ENCODE assay signal across 10 cellular contexts in the genomic region with DNA sequence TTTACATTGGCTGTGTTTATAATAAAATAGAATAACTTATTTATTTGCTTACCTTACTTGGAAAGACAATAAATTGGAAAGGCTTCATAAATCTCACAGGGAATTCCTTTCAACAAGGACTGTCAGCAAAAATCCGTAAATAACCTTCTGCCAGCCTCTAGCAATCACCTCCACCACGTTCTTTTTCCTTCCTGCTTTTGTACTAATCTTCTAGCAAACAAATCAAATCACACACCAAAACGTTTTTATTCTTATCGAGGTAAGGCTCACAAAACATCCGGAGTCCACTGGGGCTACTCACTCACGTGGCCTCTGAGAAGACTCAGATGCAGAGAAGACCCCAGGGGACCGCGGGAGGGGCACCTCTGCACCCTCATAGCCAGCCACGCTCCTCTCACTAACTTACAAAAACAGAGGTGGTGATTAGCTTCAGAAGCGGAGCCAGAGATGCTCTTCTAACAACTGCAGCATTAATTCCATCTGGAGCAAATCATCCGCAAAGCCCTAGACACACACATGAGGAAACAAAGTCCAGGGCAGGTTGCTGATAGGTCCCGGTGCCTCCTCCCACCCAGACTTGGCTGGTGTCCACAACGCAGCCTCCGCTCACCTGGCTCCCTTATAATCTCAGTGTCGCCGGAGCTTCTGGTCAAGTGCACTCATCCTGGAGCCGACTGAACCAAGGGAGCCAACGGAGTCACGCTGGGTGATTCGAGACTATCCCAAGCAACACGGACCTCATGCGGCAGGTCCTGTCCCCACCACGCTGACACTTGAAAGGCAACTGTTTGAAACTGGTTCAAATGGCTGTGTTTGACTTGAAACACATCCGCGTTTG. TPM values are rescaled to one million over a fixed set of nuclear protein-coding genes. Genes with fewer than 3 reads are reported as not detected.
DNase-seq lines count a peak whose midpoint lies in the region; ATAC-seq, FAIRE-seq and TF ChIP-seq lines count a peak whose summit lies in the region.
"Had no signal": no experiment of that assay in that cellular context is flagged by ENCODE, and none has a peak within 500 bp of the region (broad histone marks: within the 10 kb centered on the region; RNA-seq: fewer than 3 reads in every experiment).

No MANE protein-coding gene starts in this region.

- POLR2A ChIA-PET in HepG2 (lab: Yijun Ruan, JAX), result no interaction called here

- no peaks in the 10 kb centered on the region for H4K20me1 ChIP-seq in HepG2 (ENCODE audit: insufficient read depth, low read length)

- no peak for TF ChIP-seq EP300 in HepG2 (IDR thresholded peaks at IDR 0.05; ENCODE audit: low read depth in 2 of 2, low read length in 2 of 2)
- no peak for TF ChIP-seq EP300 in HepG2 (CRISPR knock-in tag; IDR thresholded peaks at IDR 0.05; ENCODE audit: borderline replicate concordance)

- no peaks in the 10 kb centered on the region for H3K36me3 ChIP-seq in right lobe of liver
- H3K36me3 ChIP-seq in HepG2 (replicated peaks in 1 of 2; ENCODE audit: control insufficient read depth in 1 of 2, insufficient read depth in 2 of 2, low read length in 2 of 2), result no peaks in the 10 kb centered on the region
- peaks cover 0 to 30% of the 10 kb centered on the region in 2 donors for H3K36me3 ChIP-seq in left lung
- H3K36me3 ChIP-seq in MG63, result peaks cover 39% of the 10 kb centered on the region

- H3K4me1 ChIP-seq in right lobe of liver, result no peaks in the 10 kb centered on the region
- H3K4me1 ChIP-seq in HepG2 (ENCODE audit: insufficient read depth, low read length), result peaks cover 10% of the 10 kb centered on the region; the same call in 1 of the 2 replicates
- peaks cover 0 to 52% of the 10 kb centered on the region in 2 donors for H3K4me1 ChIP-seq in left lung

- H3K27ac ChIP-seq in right lobe of liver (no peak overlapping the region), HepG2 (ENCODE audit: extremely low read length, insufficient read depth, low read length) (no peak overlapping the region), left lung (no peak overlapping the region)

- TF ChIP-seq POLR2A in right lobe of liver (IDR thresholded peaks at IDR 0.05) (no peak), HepG2 (IDR thresholded peaks at IDR 0.05; ENCODE audit: insufficient read depth in 1 of 2, low read depth in 2 of 2, low read length in 2 of 2) (no peak)

- ATAC-seq in right lobe of liver (peak; percentile 20 to 37 (median 30)), HepG2 (no peak; the same call in 2 of the 3 replicates), left lung (peak; percentile 61)
- ATAC-seq: activated CD4-positive, CD25-positive, alpha-beta regulatory T cell treated with anti-CD3 and anti-CD28 coated beads, Interleukin-2, amount 50 U/mL, for 24 hours had no signal

- in situ Hi-C loops in HepG2 (cut with HindIII; ENCODE audit: extremely low pct_ligation_motif_present, low pct_unique_long_range_greater_than_20kb), result no loop called here

- BruUV-seq in HepG2 (replicated peaks; lab: Mats Ljungman, UMichigan), result no TSS peak

- no peak for TF ChIP-seq RAD21 in HepG2 (CRISPR knock-in tag; IDR thresholded peaks at IDR 0.05)

- no peak overlapping the region for H3K4me3 ChIP-seq in right lobe of liver
- H3K4me3 ChIP-seq in HepG2 (replicated peaks in 1 of 3; ENCODE audit: insufficient read depth in 1 of 3, low read depth in 2 of 3, low read length in 3 of 3), result no peak overlapping the region
- no peak overlapping the region for H3K4me3 ChIP-seq in left lung
- H3K4me3 ChIP-seq in MG63, result no peak overlapping the region

- DNase-seq in right lobe of liver (no peak), HepG2 (ENCODE audit: low spot score) (no peak), SHP77 treated with DMSO at 0.1 percent for 48 hours (lab: John Stamatoyannopoulos, UW) (peak; percentile 70), left lung (no peak), NCI-H774 (lab: John Stamatoyannopoulos, UW) (no peak), frontal cortex (ENCODE audit: low spot score in 2 of 2) (no peak), 8988T (no peak), MG63 (no peak)
- DNase-seq: NCI-H526 had no signal

- FAIRE-seq in HepG2 (lab: Jason Lieb, UNC) (no peak), frontal cortex (lab: Jason Lieb, UNC) (no peak)

- H3K4me2 ChIP-seq in HepG2 (ENCODE audit: low read depth, low read length), result no peak overlapping the region

- CTCF ChIA-PET in HepG2 (lab: Yijun Ruan, JAX; ENCODE audit: low intra/inter-chr PET ratio, low total read pairs), result no interaction called here

- H3K9ac ChIP-seq in HepG2 (ENCODE audit: insufficient read depth, low read depth, low read length), result no peak overlapping the region

- WGBS in right lobe of liver (ENCODE audit: insufficient coverage, low coverage, low lambda C conversion rate, missing lambda C conversion rate), result 32% methylated on average over 19 of the region's 25 CpGs
- 7% methylated on average over 24 of the region's 25 CpGs for WGBS in HepG2 (ENCODE audit: low lambda C conversion rate)

- H3K79me2 ChIP-seq in HepG2 (ENCODE audit: insufficient read depth, low read length), result no peaks in the 10 kb centered on the region

- TF ChIP-seq CTCF in right lobe of liver (IDR thresholded peaks at IDR 0.05) (no peak), HepG2 (CRISPR knock-in tag; IDR thresholded peaks at IDR 0.05) (no peak), left lung (IDR thresholded peaks at IDR 0.05) (no peak)

- H2AFZ ChIP-seq in HepG2 (ENCODE audit: low read length), result no peak overlapping the region

- H3K9me3 ChIP-seq in right lobe of liver (no peaks in the 10 kb centered on the region), HepG2 (ENCODE audit: low read length) (no peaks in the 10 kb centered on the region), left lung (no peaks in the 10 kb centered on the region), MG63 (no peaks in the 10 kb centered on the region)

- H3K27me3 ChIP-seq in right lobe of liver, result no peaks in the 10 kb centered on the region
- H3K27me3 ChIP-seq in HepG2 (ENCODE audit: control insufficient read depth in 1 of 2, insufficient read depth in 2 of 2, low read length in 2 of 2), result peaks cover 13 to 72% of the 10 kb centered on the region in 2 experiments
- no peaks in the 10 kb centered on the region for H3K27me3 ChIP-seq in left lung
- no peaks in the 10 kb centered on the region for H3K27me3 ChIP-seq in MG63

- intact Hi-C loops in right lobe of liver (cut with DNase I) (no loop called here), HepG2 (cut with micrococcal nuclease; ENCODE audit: unreplicated experiment) (no loop called here), left lung (cut with DNase I) (no loop called here)

TF ChIP-seq in HepG2, 621 proteins besides CTCF, POLR2A, EP300 and RAD21 (continues in another document):
- TF ChIP-seq ZNF850 (CRISPR knock-in tag; conservative IDR thresholded peaks at IDR 0.05) (no peak), MBD4 (IDR thresholded peaks at IDR 0.05; ENCODE audit: borderline replicate concordance, low read length) (no peak), SAP130 (CRISPR knock-in tag; IDR thresholded peaks at IDR 0.05; ENCODE audit: low read depth) (no peak), KLF12 (CRISPR knock-in tag; IDR thresholded peaks at IDR 0.05; ENCODE audit: borderline replicate concordance) (no peak), NFIB (CRISPR knock-in tag; IDR thresholded peaks at IDR 0.05; ENCODE audit: borderline replicate concordance) (no peak), ZNF724P (CRISPR knock-in tag; IDR thresholded peaks at IDR 0.05; ENCODE audit: borderline replicate concordance) (no peak), ZNF460 (CRISPR knock-in tag; IDR thresholded peaks at IDR 0.05; ENCODE audit: borderline replicate concordance) (no peak), ZNF441 (CRISPR knock-in tag; IDR thresholded peaks at IDR 0.05; ENCODE audit: borderline replicate concordance) (no peak)
- TF ChIP-seq, protein P1, sequence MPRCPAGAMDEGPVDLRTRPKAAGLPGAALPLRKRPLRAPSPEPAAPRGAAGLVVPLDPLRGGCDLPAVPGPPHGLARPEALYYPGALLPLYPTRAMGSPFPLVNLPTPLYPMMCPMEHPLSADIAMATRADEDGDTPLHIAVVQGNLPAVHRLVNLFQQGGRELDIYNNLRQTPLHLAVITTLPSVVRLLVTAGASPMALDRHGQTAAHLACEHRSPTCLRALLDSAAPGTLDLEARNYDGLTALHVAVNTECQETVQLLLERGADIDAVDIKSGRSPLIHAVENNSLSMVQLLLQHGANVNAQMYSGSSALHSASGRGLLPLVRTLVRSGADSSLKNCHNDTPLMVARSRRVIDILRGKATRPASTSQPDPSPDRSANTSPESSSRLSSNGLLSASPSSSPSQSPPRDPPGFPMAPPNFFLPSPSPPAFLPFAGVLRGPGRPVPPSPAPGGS (CRISPR knock-in tag; IDR thresholded peaks at IDR 0.05), result no peak

RNA-seq across cellular contexts. Expression of a gene that starts 22.5 kb away (rescaled TPM):
- total RNA-seq in right lobe of liver, result 1 to 10 TPM; 3.2 to 8.2 (median 5.4) TPM
- not detected in 2 replicates for total RNA-seq in HepG2 (2016; rRNA removed; fragmentation: Illumina TruSeq; extraction: Trizol)
- not detected in 2 replicates for total RNA-seq in HepG2 (2016; cell fraction: cytosol; rRNA removed; fragmentation: Illumina TruSeq; extraction: Trizol; ENCODE audit: low read depth)
- not detected in 2 replicates for total RNA-seq in HepG2 (2016; cell fraction: insoluble cytoplasmic fraction; rRNA removed; fragmentation: Illumina TruSeq; extraction: Trizol)
- not detected in 2 replicates for total RNA-seq in HepG2 (2016; cell fraction: membrane; rRNA removed; fragmentation: Illumina TruSeq; extraction: Trizol)
- total RNA-seq in HepG2 (2016; cell fraction: nucleus; rRNA removed; fragmentation: Illumina TruSeq; extraction: Trizol), result not detected in 2 replicates
- 0.08 TPM in 1 of 2 replicates, not detected in the other for polyA plus RNA-seq in HepG2 (2011; rRNA removed)
- 0.04 and 0.05 TPM in 2 replicates for polyA plus RNA-seq in HepG2 (2011; cell fraction: cytosol; rRNA removed)
- polyA plus RNA-seq in HepG2 (2011; cell fraction: nucleus; rRNA removed), result 0.02 TPM in 1 of 2 replicates, not detected in the other
- 0.08 TPM in 2 replicates for polyA plus RNA-seq in HepG2 (2012)
- not detected in 2 replicates for polyA plus RNA-seq in HepG2 (2016; cell fraction: cytosol; fragmentation: Illumina TruSeq; extraction: Trizol; ENCODE audit: low read depth)
- not detected in 2 replicates for polyA plus RNA-seq in HepG2 (2016; cell fraction: insoluble cytoplasmic fraction; fragmentation: Illumina TruSeq; extraction: Trizol; ENCODE audit: low read depth)
- not detected in 2 replicates for polyA plus RNA-seq in HepG2 (2016; cell fraction: membrane; fragmentation: Illumina TruSeq; extraction: Trizol; ENCODE audit: low read depth)
- polyA plus RNA-seq in HepG2 (2016; cell fraction: nucleus; fragmentation: Illumina TruSeq; extraction: Trizol; ENCODE audit: insufficient read depth, low read depth), result not detected in 2 replicates
- 1.2 and 101 TPM in 2 replicates for polyA minus RNA-seq in HepG2 (2011; rRNA and poly(A)+ RNA removed; ENCODE audit: low replicate concordance)
- polyA minus RNA-seq in HepG2 (2011; cell fraction: cytosol; rRNA and poly(A)+ RNA removed), result 0.49 and 0.53 TPM in 2 replicates
- polyA minus RNA-seq in HepG2 (2011; cell fraction: nucleus; rRNA and poly(A)+ RNA removed), result 0.39 TPM in 1 of 2 replicates, not detected in the other
- 10 to 100 TPM; 71.2 to 77.6 TPM for total RNA-seq in left lung
- total RNA-seq in frontal cortex, result 32.6 TPM
- total RNA-seq in MG63 (2014; rRNA removed; shearing (Covaris generic); ENCODE audit: low replicate concordance), result 58.1 and 88.7 TPM in 2 replicates
